Comparison of ENCODE assay signal across 1 cellular context in the genomic region with DNA sequence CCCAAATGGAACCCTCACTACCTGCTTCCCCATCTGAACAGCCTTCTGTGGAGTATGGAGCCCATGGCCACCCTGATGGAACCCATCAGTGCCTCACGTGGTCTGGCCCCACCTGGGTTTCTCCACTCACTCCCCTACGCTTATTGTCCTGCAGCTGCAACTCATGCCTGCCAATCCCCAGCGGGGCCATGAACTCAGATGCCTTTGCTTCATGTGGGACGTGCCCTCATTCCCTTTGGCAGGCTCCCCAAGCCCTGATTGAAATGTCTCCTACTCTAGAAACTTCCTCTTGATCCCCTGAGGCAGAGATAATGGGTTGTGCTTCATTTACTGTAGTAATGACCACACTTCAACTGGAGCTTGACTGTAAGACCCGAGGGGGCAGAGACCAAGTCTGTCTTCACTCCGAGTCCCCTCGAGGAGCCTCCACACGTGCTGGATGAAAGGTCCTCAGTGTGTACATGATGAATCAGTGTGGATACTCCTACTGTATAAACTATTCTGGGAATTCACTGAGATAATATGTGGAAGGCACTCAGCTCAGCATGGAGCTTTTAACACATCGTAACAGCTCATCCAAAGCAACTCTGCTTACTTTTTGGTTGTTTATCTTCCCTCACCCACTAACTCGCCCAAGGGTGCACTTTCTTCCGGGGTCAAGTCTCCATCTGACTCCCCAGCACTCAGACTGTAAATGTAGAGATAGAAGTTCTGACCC.
TF ChIP-seq lines count a peak whose summit lies in the region.

No MANE protein-coding gene starts in this region.

TF ChIP-seq in K562, 482 proteins besides CTCF, POLR2A, EP300 and RAD21 (continued from another document and continues in another):
- TF ChIP-seq, protein P1, sequence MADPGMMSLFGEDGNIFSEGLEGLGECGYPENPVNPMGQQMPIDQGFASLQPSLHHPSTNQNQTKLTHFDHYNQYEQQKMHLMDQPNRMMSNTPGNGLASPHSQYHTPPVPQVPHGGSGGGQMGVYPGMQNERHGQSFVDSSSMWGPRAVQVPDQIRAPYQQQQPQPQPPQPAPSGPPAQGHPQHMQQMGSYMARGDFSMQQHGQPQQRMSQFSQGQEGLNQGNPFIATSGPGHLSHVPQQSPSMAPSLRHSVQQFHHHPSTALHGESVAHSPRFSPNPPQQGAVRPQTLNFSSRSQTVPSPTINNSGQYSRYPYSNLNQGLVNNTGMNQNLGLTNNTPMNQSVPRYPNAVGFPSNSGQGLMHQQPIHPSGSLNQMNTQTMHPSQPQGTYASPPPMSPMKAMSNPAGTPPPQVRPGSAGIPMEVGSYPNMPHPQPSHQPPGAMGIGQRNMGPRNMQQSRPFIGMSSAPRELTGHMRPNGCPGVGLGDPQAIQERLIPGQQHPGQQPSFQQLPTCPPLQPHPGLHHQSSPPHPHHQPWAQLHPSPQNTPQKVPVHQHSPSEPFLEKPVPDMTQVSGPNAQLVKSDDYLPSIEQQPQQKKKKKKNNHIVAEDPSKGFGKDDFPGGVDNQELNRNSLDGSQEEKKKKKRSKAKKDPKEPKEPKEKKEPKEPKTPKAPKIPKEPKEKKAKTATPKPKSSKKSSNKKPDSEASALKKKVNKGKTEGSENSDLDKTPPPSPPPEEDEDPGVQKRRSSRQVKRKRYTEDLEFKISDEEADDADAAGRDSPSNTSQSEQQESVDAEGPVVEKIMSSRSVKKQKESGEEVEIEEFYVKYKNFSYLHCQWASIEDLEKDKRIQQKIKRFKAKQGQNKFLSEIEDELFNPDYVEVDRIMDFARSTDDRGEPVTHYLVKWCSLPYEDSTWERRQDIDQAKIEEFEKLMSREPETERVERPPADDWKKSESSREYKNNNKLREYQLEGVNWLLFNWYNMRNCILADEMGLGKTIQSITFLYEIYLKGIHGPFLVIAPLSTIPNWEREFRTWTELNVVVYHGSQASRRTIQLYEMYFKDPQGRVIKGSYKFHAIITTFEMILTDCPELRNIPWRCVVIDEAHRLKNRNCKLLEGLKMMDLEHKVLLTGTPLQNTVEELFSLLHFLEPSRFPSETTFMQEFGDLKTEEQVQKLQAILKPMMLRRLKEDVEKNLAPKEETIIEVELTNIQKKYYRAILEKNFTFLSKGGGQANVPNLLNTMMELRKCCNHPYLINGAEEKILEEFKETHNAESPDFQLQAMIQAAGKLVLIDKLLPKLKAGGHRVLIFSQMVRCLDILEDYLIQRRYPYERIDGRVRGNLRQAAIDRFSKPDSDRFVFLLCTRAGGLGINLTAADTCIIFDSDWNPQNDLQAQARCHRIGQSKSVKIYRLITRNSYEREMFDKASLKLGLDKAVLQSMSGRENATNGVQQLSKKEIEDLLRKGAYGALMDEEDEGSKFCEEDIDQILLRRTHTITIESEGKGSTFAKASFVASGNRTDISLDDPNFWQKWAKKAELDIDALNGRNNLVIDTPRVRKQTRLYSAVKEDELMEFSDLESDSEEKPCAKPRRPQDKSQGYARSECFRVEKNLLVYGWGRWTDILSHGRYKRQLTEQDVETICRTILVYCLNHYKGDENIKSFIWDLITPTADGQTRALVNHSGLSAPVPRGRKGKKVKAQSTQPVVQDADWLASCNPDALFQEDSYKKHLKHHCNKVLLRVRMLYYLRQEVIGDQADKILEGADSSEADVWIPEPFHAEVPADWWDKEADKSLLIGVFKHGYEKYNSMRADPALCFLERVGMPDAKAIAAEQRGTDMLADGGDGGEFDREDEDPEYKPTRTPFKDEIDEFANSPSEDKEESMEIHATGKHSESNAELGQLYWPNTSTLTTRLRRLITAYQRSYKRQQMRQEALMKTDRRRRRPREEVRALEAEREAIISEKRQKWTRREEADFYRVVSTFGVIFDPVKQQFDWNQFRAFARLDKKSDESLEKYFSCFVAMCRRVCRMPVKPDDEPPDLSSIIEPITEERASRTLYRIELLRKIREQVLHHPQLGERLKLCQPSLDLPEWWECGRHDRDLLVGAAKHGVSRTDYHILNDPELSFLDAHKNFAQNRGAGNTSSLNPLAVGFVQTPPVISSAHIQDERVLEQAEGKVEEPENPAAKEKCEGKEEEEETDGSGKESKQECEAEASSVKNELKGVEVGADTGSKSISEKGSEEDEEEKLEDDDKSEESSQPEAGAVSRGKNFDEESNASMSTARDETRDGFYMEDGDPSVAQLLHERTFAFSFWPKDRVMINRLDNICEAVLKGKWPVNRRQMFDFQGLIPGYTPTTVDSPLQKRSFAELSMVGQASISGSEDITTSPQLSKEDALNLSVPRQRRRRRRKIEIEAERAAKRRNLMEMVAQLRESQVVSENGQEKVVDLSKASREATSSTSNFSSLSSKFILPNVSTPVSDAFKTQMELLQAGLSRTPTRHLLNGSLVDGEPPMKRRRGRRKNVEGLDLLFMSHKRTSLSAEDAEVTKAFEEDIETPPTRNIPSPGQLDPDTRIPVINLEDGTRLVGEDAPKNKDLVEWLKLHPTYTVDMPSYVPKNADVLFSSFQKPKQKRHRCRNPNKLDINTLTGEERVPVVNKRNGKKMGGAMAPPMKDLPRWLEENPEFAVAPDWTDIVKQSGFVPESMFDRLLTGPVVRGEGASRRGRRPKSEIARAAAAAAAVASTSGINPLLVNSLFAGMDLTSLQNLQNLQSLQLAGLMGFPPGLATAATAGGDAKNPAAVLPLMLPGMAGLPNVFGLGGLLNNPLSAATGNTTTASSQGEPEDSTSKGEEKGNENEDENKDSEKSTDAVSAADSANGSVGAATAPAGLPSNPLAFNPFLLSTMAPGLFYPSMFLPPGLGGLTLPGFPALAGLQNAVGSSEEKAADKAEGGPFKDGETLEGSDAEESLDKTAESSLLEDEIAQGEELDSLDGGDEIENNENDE (IDR thresholded peaks at IDR 0.05; ENCODE audit: low read depth, low read length), result no peak
- TF ChIP-seq MYNN (IDR thresholded peaks at IDR 0.05) (no peak), MYNN (CRISPR knock-in tag; IDR thresholded peaks at IDR 0.05) (no peak), L3MBTL2 (IDR thresholded peaks at IDR 0.05) (peak; percentile 59), ZNF134 (CRISPR knock-in tag; conservative IDR thresholded peaks at IDR 0.05) (no peak), TEAD1 (CRISPR knock-in tag; IDR thresholded peaks at IDR 0.05) (no peak), NCOA6 (IDR thresholded peaks at IDR 0.05) (0 out of 2 replicates have a peak, but pooled peaks have one; percentile 28), BHLHE40 (IDR thresholded peaks at IDR 0.05; ENCODE audit: low read length) (peak; percentile 47), ETV6 (IDR thresholded peaks at IDR 0.05; ENCODE audit: borderline replicate concordance in 1 of 2, low read depth in 2 of 2, low read length in 1 of 2) (no peak), ETV6 (CRISPR knock-in tag; IDR thresholded peaks at IDR 0.05; ENCODE audit: borderline replicate concordance) (no peak), NR2C2 (CRISPR knock-in tag; IDR thresholded peaks at IDR 0.05) (no peak), NR2C2 (tag; IDR thresholded peaks at IDR 0.05) (peak; percentile 47), NCOA1 (IDR thresholded peaks at IDR 0.05; ENCODE audit: low read depth) (no peak), YBX1 (IDR thresholded peaks at IDR 0.05) (no peak), KDM1A (IDR thresholded peaks at IDR 0.05) (peak; percentile 75 to 83), CBFA2T3 (IDR thresholded peaks at IDR 0.05) (peak; percentile 36; the same call in 1 of the 2 replicates), SMAD4 (CRISPR knock-in tag; conservative IDR thresholded peaks at IDR 0.05) (peak; percentile 31; the same call in 1 of the 2 replicates)
- TF ChIP-seq, protein P2, sequence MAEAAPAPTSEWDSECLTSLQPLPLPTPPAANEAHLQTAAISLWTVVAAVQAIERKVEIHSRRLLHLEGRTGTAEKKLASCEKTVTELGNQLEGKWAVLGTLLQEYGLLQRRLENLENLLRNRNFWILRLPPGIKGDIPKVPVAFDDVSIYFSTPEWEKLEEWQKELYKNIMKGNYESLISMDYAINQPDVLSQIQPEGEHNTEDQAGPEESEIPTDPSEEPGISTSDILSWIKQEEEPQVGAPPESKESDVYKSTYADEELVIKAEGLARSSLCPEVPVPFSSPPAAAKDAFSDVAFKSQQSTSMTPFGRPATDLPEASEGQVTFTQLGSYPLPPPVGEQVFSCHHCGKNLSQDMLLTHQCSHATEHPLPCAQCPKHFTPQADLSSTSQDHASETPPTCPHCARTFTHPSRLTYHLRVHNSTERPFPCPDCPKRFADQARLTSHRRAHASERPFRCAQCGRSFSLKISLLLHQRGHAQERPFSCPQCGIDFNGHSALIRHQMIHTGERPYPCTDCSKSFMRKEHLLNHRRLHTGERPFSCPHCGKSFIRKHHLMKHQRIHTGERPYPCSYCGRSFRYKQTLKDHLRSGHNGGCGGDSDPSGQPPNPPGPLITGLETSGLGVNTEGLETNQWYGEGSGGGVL (CRISPR knock-in tag; IDR thresholded peaks at IDR 0.05), result no peak
- TF ChIP-seq, protein P3, sequence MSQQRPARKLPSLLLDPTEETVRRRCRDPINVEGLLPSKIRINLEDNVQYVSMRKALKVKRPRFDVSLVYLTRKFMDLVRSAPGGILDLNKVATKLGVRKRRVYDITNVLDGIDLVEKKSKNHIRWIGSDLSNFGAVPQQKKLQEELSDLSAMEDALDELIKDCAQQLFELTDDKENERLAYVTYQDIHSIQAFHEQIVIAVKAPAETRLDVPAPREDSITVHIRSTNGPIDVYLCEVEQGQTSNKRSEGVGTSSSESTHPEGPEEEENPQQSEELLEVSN (IDR thresholded peaks at IDR 0.05; ENCODE audit: borderline replicate concordance in 1 of 2, extremely low read depth in 1 of 2, insufficient read depth in 1 of 2, insufficient read length in 1 of 2, low read depth in 1 of 2, low read length in 1 of 2, poor library complexity in 1 of 2, severe bottlenecking in 1 of 2), result peak in 1 of 2 experiments; percentile 37
- TF ChIP-seq, protein P4, sequence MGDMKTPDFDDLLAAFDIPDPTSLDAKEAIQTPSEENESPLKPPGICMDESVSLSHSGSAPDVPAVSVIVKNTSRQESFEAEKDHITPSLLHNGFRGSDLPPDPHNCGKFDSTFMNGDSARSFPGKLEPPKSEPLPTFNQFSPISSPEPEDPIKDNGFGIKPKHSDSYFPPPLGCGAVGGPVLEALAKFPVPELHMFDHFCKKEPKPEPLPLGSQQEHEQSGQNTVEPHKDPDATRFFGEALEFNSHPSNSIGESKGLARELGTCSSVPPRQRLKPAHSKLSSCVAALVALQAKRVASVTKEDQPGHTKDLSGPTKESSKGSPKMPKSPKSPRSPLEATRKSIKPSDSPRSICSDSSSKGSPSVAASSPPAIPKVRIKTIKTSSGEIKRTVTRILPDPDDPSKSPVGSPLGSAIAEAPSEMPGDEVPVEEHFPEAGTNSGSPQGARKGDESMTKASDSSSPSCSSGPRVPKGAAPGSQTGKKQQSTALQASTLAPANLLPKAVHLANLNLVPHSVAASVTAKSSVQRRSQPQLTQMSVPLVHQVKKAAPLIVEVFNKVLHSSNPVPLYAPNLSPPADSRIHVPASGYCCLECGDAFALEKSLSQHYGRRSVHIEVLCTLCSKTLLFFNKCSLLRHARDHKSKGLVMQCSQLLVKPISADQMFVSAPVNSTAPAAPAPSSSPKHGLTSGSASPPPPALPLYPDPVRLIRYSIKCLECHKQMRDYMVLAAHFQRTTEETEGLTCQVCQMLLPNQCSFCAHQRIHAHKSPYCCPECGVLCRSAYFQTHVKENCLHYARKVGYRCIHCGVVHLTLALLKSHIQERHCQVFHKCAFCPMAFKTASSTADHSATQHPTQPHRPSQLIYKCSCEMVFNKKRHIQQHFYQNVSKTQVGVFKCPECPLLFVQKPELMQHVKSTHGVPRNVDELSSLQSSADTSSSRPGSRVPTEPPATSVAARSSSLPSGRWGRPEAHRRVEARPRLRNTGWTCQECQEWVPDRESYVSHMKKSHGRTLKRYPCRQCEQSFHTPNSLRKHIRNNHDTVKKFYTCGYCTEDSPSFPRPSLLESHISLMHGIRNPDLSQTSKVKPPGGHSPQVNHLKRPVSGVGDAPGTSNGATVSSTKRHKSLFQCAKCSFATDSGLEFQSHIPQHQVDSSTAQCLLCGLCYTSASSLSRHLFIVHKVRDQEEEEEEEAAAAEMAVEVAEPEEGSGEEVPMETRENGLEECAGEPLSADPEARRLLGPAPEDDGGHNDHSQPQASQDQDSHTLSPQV (IDR thresholded peaks at IDR 0.05), result 0 out of 2 replicates have a peak, but pooled peaks have one; percentile 43
- TF ChIP-seq, protein P5, sequence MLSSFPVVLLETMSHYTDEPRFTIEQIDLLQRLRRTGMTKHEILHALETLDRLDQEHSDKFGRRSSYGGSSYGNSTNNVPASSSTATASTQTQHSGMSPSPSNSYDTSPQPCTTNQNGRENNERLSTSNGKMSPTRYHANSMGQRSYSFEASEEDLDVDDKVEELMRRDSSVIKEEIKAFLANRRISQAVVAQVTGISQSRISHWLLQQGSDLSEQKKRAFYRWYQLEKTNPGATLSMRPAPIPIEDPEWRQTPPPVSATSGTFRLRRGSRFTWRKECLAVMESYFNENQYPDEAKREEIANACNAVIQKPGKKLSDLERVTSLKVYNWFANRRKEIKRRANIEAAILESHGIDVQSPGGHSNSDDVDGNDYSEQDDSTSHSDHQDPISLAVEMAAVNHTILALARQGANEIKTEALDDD (IDR thresholded peaks at IDR 0.05), result peak; percentile 52; the same call in 1 of the 2 replicates
- TF ChIP-seq, protein P6, sequence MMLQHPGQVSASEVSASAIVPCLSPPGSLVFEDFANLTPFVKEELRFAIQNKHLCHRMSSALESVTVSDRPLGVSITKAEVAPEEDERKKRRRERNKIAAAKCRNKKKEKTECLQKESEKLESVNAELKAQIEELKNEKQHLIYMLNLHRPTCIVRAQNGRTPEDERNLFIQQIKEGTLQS (IDR thresholded peaks at IDR 0.05), result no peak
- TF ChIP-seq, protein P6 (CRISPR knock-in tag; conservative IDR thresholded peaks at IDR 0.05), result no peak
